In genomic region chr3:101625879-101626278, GRCh38 we compare ENCODE assay signal across 24 cellular contexts.
"Had no signal": no experiment of that assay in that cellular context is flagged by ENCODE, and none has a peak within 500 bp of the region (broad histone marks: within the 10 kb centered on the region; RNA-seq: fewer than 3 reads in every experiment).

No MANE protein-coding gene starts in this region.

- ATAC-seq: T-cell had no signal

- H3K4me1 ChIP-seq: SJSA1 had no signal

- H3K27me3 ChIP-seq: SJSA1 had no signal

- H3K36me3 ChIP-seq: SJSA1 had no signal

- DNase-seq: Karpas-422, KBM-7, MM.1S, NCI-H1092 treated with DMSO at 0.1 percent for 48 hours, NCI-H1436, NCI-H187, NCI-H2029, NCI-H2081 treated with DMSO at 0.1 percent for 48 hours, NCI-H2171, NCI-H226, NCI-H446, NCI-H510A, NCI-H524 treated with DMSO at 0.1 percent for 48 hours, NCI-H69, NCI-H774, Right ventricle myocardium superior, RPMI8226, SIG-M5, T-cell had no signal

- H3K9me3 Mint-ChIP-seq: T-cell; T-helper 1 cell treated with Interleukin-12 subunit alpha and Interleukin-12 subunit beta and Interleukin-4 antibody, amounts not matched to agents 30 μg/mL and 1 μg/mL, for 36 hours had no signal

- H3K27me3 Mint-ChIP-seq: IgD-negative memory B cell, T-cell had no signal

- H3K27ac Mint-ChIP-seq: T-cell; T-helper 1 cell treated with Interleukin-12 subunit alpha and Interleukin-12 subunit beta and Interleukin-4 antibody, amounts not matched to agents 30 μg/mL and 1 μg/mL, for 36 hours had no signal

- H3K4me3 Mint-ChIP-seq: IgD-negative memory B cell; T-cell; T-helper 1 cell treated with Interleukin-12 subunit alpha and Interleukin-12 subunit beta and Interleukin-4 antibody, amounts not matched to agents 30 μg/mL and 1 μg/mL, for 36 hours had no signal

- H3K9me3 ChIP-seq: SJSA1 had no signal

- FAIRE-seq: RCC 7860 had no signal

- H3K36me3 Mint-ChIP-seq: T-cell had no signal

- H3K27ac ChIP-seq: SJSA1, SK-N-MC had no signal

- H3K4me3 ChIP-seq: SJSA1, SK-N-MC had no signal

- H3K4me1 Mint-ChIP-seq: IgD-negative memory B cell, T-cell had no signal
